Comparison of ENCODE assay signal across 14 cellular contexts in genomic region chr6:148423601-148424270, GRCh38.
DNase-seq lines count a peak whose midpoint lies in the region; ATAC-seq and TF ChIP-seq lines count a peak whose summit lies in the region.
"Had no signal": no experiment of that assay in that cellular context is flagged by ENCODE, and none has a peak within 500 bp of the region (broad histone marks: within the 10 kb centered on the region; RNA-seq: fewer than 3 reads in every experiment).

No MANE protein-coding gene starts in this region.

- no peaks in the 10 kb centered on the region for H3K9me3 ChIP-seq in left ventricle myocardium inferior (replicated peaks)
- H3K9me3 ChIP-seq in subcutaneous abdominal adipose tissue (ENCODE audit: control insufficient read depth in 5 of 5, low read length in 5 of 5): no peaks in the 10 kb centered on the region
- H3K9me3 ChIP-seq: tibial artery had no signal

- H3K27ac ChIP-seq in left ventricle myocardium inferior (replicated peaks) (peak overlapping the region; percentile 33), subcutaneous abdominal adipose tissue (ENCODE audit: low read depth, low read length) (peak overlapping the region; percentile 8)

- ATAC-seq in GM21447 (IDR thresholded peaks at IDR 0.05; ENCODE audit: unreplicated experiment): no peak
- ATAC-seq: esophagus mucosa; K562; naive thymus-derived CD8-positive, alpha-beta T cell had no signal

- DNase-seq in NCI-H1092 treated with DMSO at 0.1 percent for 48 hours (lab: John Stamatoyannopoulos, UW) (peak; percentile 82), SW480 (ENCODE audit: low spot score) (peak; percentile 73), left ventricle myocardium inferior (no peak), activated gamma-delta T cell treated with Interleukin-2 at 50 U/mL for 16 hours (no peak), amniotic stem cell (lab: John Stamatoyannopoulos, UW) (no peak)
- DNase-seq: activated CD4-positive, alpha-beta memory T cell treated with anti-CD3 and anti-CD28 coated beads, Interleukin-2, amount 10 ng/mL, durations not matched to agents 7 days and 5 days; activated effector memory CD4-positive, alpha-beta T cell treated with anti-CD3 and anti-CD28 coated beads, Interleukin-2, amount 50 U/mL, for 16 hours; CD8-positive, alpha-beta memory T cell; naive thymus-derived CD8-positive, alpha-beta T cell; tibial artery had no signal

- TF ChIP-seq CTCF in left ventricle myocardium inferior (IDR thresholded peaks at IDR 0.05; ENCODE audit: borderline replicate concordance): no peak

- no peak overlapping the region for H3K4me3 ChIP-seq in left ventricle myocardium inferior
- no peak overlapping the region for H3K4me3 ChIP-seq in subcutaneous abdominal adipose tissue (ENCODE audit: low read depth in 1 of 5, low read length in 5 of 5)
- H3K4me3 ChIP-seq: K562, tibial artery had no signal

- H3K4me1 ChIP-seq in left ventricle myocardium inferior (peaks cover 59% of the 10 kb centered on the region), subcutaneous abdominal adipose tissue (ENCODE audit: control insufficient read depth in 5 of 5, insufficient read depth in 5 of 5, low read length in 5 of 5) (peaks cover 0 to 30% (median 3%) of the 10 kb centered on the region in 5 donors)

- H3K9ac ChIP-seq in subcutaneous abdominal adipose tissue (ENCODE audit: low read length in 5 of 5): no peak overlapping the region

- intact Hi-C loops in left ventricle myocardium inferior (cut with micrococcal nuclease): no loop called here

- no peaks in the 10 kb centered on the region for H3K27me3 ChIP-seq in left ventricle myocardium inferior (ENCODE audit: low read depth)
- H3K27me3 ChIP-seq in subcutaneous abdominal adipose tissue (ENCODE audit: control insufficient read depth in 5 of 5, insufficient read depth in 4 of 5, low read length in 5 of 5): no peaks in the 10 kb centered on the region
- H3K27me3 ChIP-seq: tibial artery had no signal

- H3K36me3 ChIP-seq in left ventricle myocardium inferior: no peaks in the 10 kb centered on the region
- no peaks in the 10 kb centered on the region for H3K36me3 ChIP-seq in subcutaneous abdominal adipose tissue (ENCODE audit: control insufficient read depth in 5 of 5, insufficient read depth in 5 of 5, low read length in 5 of 5)
- H3K36me3 ChIP-seq: tibial artery had no signal

Comparison
In these comparisons a context has a peak if more than half of its experiments do, and no peak if none do; other contexts are left out.
1. DNase-seq: peak in NCI-H1092 treated with DMSO at 0.1 percent for 48 hours (single experiment) and SW480 (single experiment); none in left ventricle myocardium inferior (single experiment), activated gamma-delta T cell treated with Interleukin-2 at 50 U/mL for 16 hours (single experiment) and amniotic stem cell (single experiment).